ENCODE assay signal across 19 cellular contexts in genomic region chr4:175176710-175177109, GRCh38.
"Had no signal": no experiment of that assay in that cellular context is flagged by ENCODE, and none has a peak within 500 bp of the region (broad histone marks: within the 10 kb centered on the region; RNA-seq: fewer than 3 reads in every experiment).

No MANE protein-coding gene starts in this region.

- H3K9ac ChIP-seq: parathyroid adenoma had no signal

- H3K9me3 ChIP-seq: esophagus muscularis mucosa, gastrocnemius medialis, psoas muscle had no signal

- DNase-seq: effector memory CD4-positive, alpha-beta T cell; gastrocnemius medialis; islet precursor cell; naive B cell; occipital lobe; psoas muscle; spleen; stimulated activated CD4-positive, alpha-beta T cell treated with anti-CD3 and anti-CD28 coated beads, Interleukin-15, amount 100 ng/mL, for 24 hours; stimulated activated CD4-positive, alpha-beta T cell treated with anti-CD3 and anti-CD28 coated beads, Interleukin-1b, Interleukin-23, amount 100 ng/mL, for 48 hours; stimulated activated CD4-positive, alpha-beta T cell treated with anti-CD3 and anti-CD28 coated beads, Interleukin-4, amount 100 ng/mL, for 4 hours; stimulated activated naive B cell treated with anti-CD40 and anti-IgM and Interleukin-4, amounts not matched to agents 10 μg/mL and 1 μg/mL and 100 μg/mL, for 72 hours; stomach; substantia nigra; trophoblast cell had no signal

- H3K27ac ChIP-seq: epithelial cell of prostate, esophagus muscularis mucosa, gastrocnemius medialis, parathyroid adenoma, psoas muscle, spleen, stomach had no signal

- H3K36me3 ChIP-seq: esophagus muscularis mucosa, gastrocnemius medialis, spleen, stomach had no signal

- H2AFZ ChIP-seq: parathyroid adenoma had no signal

- ATAC-seq: gastrocnemius medialis; left lobe of liver; psoas muscle; sciatic nerve; stimulated activated naive B cell treated with anti-CD40 and anti-IgM and Interleukin-4, amounts not matched to agents 10 μg/mL and 1 μg/mL and 100 μg/mL, for 72 hours had no signal

- H3K4me3 ChIP-seq: esophagus muscularis mucosa, gastrocnemius medialis, psoas muscle, spleen, stomach had no signal

- H3K4me1 ChIP-seq: esophagus muscularis mucosa, gastrocnemius medialis, parathyroid adenoma, psoas muscle, spleen, stomach had no signal

- H3K79me2 ChIP-seq: parathyroid adenoma had no signal

- H3K27me3 ChIP-seq: esophagus muscularis mucosa, gastrocnemius medialis, spleen, stomach had no signal
